ENCODE assay signal across 26 cellular contexts in genomic region chr6:86581833-86582232, GRCh38.
"Had no signal": no experiment of that assay in that cellular context is flagged by ENCODE, and none has a peak within 500 bp of the region (broad histone marks: within the 10 kb centered on the region; RNA-seq: fewer than 3 reads in every experiment).

No MANE protein-coding gene starts in this region.

- FAIRE-seq: kidney had no signal

- H3K27ac Mint-ChIP-seq: activated B cell treated with CpG ODN at 0.5 μM for 24 hours; activated CD8-positive, alpha-beta T cell treated with anti-CD3 and anti-CD28 coated beads for 36 hours; activated naive CD8-positive, alpha-beta T cell; activated T-cell treated with anti-CD3 and anti-CD28 coated beads, Interleukin-2, amount 50 U/mL, for 72 hours; natural killer cell; neural progenitor cell; T-helper 2 cell treated with Interferon-gamma antibody and Interleukin-4, amounts not matched to agents 5 μg/mL and 100 μg/mL, for 36 hours had no signal

- H3K27me3 ChIP-seq: body of pancreas, dorsolateral prefrontal cortex, neural progenitor cell, right atrium auricular region, transverse colon, uterus had no signal

- H3K27ac ChIP-seq: body of pancreas, coronary artery, dorsolateral prefrontal cortex, lower lobe of right lung, neural progenitor cell, parathyroid adenoma, psoas muscle, right atrium auricular region, transverse colon, uterus had no signal

- H3K4me3 ChIP-seq: body of pancreas, coronary artery, dorsolateral prefrontal cortex, lower lobe of right lung, neural progenitor cell, psoas muscle, right atrium auricular region, transverse colon, uterus had no signal

- H3K36me3 Mint-ChIP-seq: activated naive CD8-positive, alpha-beta T cell; neural progenitor cell had no signal

- H3K36me3 ChIP-seq: lower lobe of right lung, neural progenitor cell, right atrium auricular region, transverse colon, uterus had no signal

- H3K4me3 Mint-ChIP-seq: activated B cell treated with CpG ODN at 0.5 μM for 24 hours; activated CD8-positive, alpha-beta T cell treated with anti-CD3 and anti-CD28 coated beads for 36 hours; activated naive CD8-positive, alpha-beta T cell; activated T-cell treated with anti-CD3 and anti-CD28 coated beads, Interleukin-2, amount 50 U/mL, for 72 hours; natural killer cell; neural progenitor cell; T-helper 2 cell treated with Interferon-gamma antibody and Interleukin-4, amounts not matched to agents 5 μg/mL and 100 μg/mL, for 36 hours had no signal

- H3K4me1 ChIP-seq: body of pancreas, lower lobe of right lung, neural progenitor cell, parathyroid adenoma, psoas muscle, right atrium auricular region, transverse colon, uterus had no signal

- DNase-seq: activated B cell treated with CpG ODN at 0.5 μM for 24 hours; activated CD4-positive, alpha-beta T cell treated with anti-CD3 and anti-CD28 coated beads, Interleukin-2, amount 50 U/mL, for 1 hour; activated CD8-positive, alpha-beta T cell treated with anti-CD3 and anti-CD28 coated beads for 36 hours; activated effector memory CD4-positive, alpha-beta T cell treated with Interleukin-2 at 50 U/mL for 16 hours; activated naive CD4-positive, alpha-beta T cell treated with Interleukin-2 at 50 U/mL for 16 hours; activated T-cell treated with anti-CD3 and anti-CD28 coated beads, Interleukin-2, amount 50 U/mL, for 72 hours; aorta; body of pancreas; dorsolateral prefrontal cortex; effector memory CD4-positive, alpha-beta T cell; hippocampal formation; kidney; lower lobe of right lung; mesendoderm; natural killer cell; occipital lobe; psoas muscle; stimulated activated naive CD4-positive, alpha-beta T cell treated with Interleukin-2 at 50 U/mL for 16 hours; transverse colon; uterus had no signal

- H3K27me3 Mint-ChIP-seq: activated B cell treated with CpG ODN at 0.5 μM for 24 hours; activated CD8-positive, alpha-beta T cell treated with anti-CD3 and anti-CD28 coated beads for 36 hours; activated naive CD8-positive, alpha-beta T cell had no signal

- H3K4me1 Mint-ChIP-seq: activated B cell treated with CpG ODN at 0.5 μM for 24 hours, natural killer cell, neural progenitor cell had no signal
